ENCODE assay signal across 1 cellular context in the genomic region with DNA sequence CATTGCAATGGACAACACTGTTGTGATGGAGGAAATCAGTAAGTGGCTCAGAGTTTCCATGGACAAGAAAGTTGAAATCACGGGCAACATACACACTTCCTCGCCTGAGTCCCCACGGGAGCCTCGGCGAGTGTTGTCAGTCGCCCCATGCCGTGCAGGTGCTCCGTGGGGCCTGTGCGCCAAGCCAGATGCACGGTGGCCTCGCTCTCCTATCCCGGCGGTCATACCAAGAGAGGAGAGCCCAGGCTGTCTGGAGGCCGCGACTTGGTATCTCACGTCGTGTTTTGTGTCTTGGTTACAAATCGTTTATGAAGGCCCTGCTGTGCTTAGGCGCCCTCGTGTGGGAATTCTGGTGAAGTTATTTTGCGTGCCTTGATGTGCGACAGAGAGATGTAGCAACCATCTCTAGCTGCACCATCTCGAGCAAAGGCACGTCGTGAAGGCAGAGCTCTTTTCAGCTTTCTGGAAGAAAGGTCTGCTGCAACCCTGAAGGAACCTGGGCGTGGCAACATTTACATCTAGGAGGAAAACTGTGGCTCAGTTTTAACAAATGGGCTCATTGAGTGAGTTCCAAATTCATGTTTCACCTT.
TF ChIP-seq lines count a peak whose summit lies in the region.

No MANE protein-coding gene starts in this region.

TF ChIP-seq in WTC11, 78 proteins besides CTCF, POLR2A, EP300 and RAD21 (continued from another document):
- TF ChIP-seq, protein P1, sequence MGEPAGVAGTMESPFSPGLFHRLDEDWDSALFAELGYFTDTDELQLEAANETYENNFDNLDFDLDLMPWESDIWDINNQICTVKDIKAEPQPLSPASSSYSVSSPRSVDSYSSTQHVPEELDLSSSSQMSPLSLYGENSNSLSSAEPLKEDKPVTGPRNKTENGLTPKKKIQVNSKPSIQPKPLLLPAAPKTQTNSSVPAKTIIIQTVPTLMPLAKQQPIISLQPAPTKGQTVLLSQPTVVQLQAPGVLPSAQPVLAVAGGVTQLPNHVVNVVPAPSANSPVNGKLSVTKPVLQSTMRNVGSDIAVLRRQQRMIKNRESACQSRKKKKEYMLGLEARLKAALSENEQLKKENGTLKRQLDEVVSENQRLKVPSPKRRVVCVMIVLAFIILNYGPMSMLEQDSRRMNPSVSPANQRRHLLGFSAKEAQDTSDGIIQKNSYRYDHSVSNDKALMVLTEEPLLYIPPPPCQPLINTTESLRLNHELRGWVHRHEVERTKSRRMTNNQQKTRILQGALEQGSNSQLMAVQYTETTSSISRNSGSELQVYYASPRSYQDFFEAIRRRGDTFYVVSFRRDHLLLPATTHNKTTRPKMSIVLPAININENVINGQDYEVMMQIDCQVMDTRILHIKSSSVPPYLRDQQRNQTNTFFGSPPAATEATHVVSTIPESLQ (CRISPR knock-in tag; IDR thresholded peaks at IDR 0.05), result no peak
- TF ChIP-seq ZNF232 (CRISPR knock-in tag; IDR thresholded peaks at IDR 0.05) (no peak), MYBL2 (CRISPR knock-in tag; IDR thresholded peaks at IDR 0.05) (no peak), NR1H2 (CRISPR knock-in tag; IDR thresholded peaks at IDR 0.05) (no peak)
